ENCODE assay signal across 8 cellular contexts in the genomic region with DNA sequence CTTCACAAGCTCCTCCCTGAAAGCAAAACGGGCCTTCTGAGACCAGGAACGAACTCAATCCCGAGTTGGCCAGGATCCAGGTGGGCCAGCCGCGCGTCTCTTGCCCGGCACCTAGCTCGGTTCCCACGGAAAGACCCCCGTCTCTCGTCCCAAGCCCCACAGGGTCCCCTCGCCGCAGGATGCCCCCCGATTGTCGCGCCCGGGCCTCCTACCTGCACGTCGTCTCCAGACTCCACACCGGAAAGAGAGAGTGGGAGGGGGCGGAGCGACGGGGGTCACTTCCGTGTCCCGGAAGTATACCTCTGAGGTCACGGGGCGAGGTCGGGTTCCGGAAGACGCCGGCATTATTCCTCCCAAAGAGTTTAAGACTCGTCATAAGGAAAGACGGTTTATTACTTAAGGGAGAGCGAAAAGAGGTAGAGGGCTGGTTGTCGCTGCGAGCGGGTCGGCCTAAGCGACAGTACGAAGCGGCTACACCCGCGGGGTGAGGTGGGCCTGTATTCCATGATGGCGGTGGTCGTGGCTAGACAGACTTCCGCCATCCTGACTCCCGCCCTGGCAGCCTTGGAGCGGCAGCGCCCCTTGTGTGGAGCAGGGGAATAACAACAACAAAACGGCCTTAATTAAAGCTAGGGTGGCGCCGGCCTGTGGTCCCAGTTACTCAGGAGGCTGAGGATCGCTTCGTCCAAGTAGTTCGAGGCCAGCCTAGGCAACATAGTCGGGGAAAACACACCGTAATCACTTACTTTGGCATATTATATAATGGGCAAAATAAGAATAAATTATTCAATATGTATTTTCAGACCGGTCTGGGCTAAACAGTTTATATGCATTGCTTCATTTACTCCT. TPM values are rescaled to one million over a fixed set of nuclear protein-coding genes. Genes with fewer than 3 reads are reported as not detected.
A peak's percentile ranks its signal among the peaks of the same experiment; 100 is the strongest.
DNase-seq lines count a peak whose midpoint lies in the region; ATAC-seq and TF ChIP-seq lines count a peak whose summit lies in the region.

A gene (minus strand): TSS at position 249 of the 849 bp plus-strand sequence. CDS start 2,006 bp downstream, outside the sequence.

- ATAC-seq in GM21723 (IDR thresholded peaks at IDR 0.05; ENCODE audit: unreplicated experiment) (peak; percentile 94), naive B cell (ENCODE audit: low read depth in 2 of 2) (peak; percentile 92 to 93)
- ATAC-seq in activated T-cell treated with anti-CD3 and anti-CD28 coated beads, Interleukin-2, amount 50 U/mL, for 4 hours: peak; percentile 91 to 92
- peak; percentile 97 for ATAC-seq in stimulated activated memory B cell treated with anti-CD40 and anti-IgM and Interleukin-4, amounts not matched to agents 10 μg/mL and 1 μg/mL and 100 μg/mL, for 72 hours

- no peaks in the 10 kb centered on the region for H3K9me3 ChIP-seq in esophagus squamous epithelium

- WGBS in esophagus squamous epithelium, 2 donors: 4 to 6% methylated on average over 24 to 43 of the region's 58 CpGs

- peaks cover 41% of the 10 kb centered on the region for H3K36me3 Mint-ChIP-seq in activated T-cell treated with anti-CD3 and anti-CD28 coated beads, Interleukin-2, amount 50 U/mL, for 4 hours (ENCODE audit: insufficient read depth)
- H3K36me3 Mint-ChIP-seq in naive B cell: peaks cover 14 to 23% of the 10 kb centered on the region in 2 donors
- H3K36me3 Mint-ChIP-seq in stimulated activated memory B cell treated with anti-CD40 and anti-IgM and Interleukin-4, amounts not matched to agents 10 μg/mL and 1 μg/mL and 100 μg/mL, for 72 hours: peaks cover 45% of the 10 kb centered on the region

- peaks cover 11 to 40% (median 14%) of the 10 kb centered on the region in 3 donors for H3K4me1 ChIP-seq in esophagus squamous epithelium

- TF ChIP-seq POLR2A in esophagus squamous epithelium (IDR thresholded peaks at IDR 0.05): peak in 3 of 4 donors; percentile 49 to 85 (median 73)

- H3K4me1 Mint-ChIP-seq in activated T-cell treated with anti-CD3 and anti-CD28 coated beads, Interleukin-2, amount 50 U/mL, for 4 hours (ENCODE audit: low read depth): peaks cover 32% of the 10 kb centered on the region
- H3K4me1 Mint-ChIP-seq in naive B cell: peaks cover 23 to 36% (median 31%) of the 10 kb centered on the region in 3 donors
- peaks cover 32% of the 10 kb centered on the region for H3K4me1 Mint-ChIP-seq in stimulated activated memory B cell treated with anti-CD40 and anti-IgM and Interleukin-4, amounts not matched to agents 10 μg/mL and 1 μg/mL and 100 μg/mL, for 72 hours

- intact Hi-C loops in esophagus squamous epithelium (cut with DNase I): no loop called here

- peak within 1 kb of the TSS; percentile 97 to 100 (median 100) for H3K27ac Mint-ChIP-seq in naive B cell
- peak within 1 kb of the TSS; percentile 98 for H3K27ac Mint-ChIP-seq in stimulated activated memory B cell treated with anti-CD40 and anti-IgM and Interleukin-4, amounts not matched to agents 10 μg/mL and 1 μg/mL and 100 μg/mL, for 72 hours

- peak within 1 kb of the TSS; percentile 95 to 98 (median 96) for H3K27ac ChIP-seq in esophagus squamous epithelium

- DNase-seq in DMS79 treated with DMSO at 0.1 percent for 48 hours (lab: John Stamatoyannopoulos, UW): peak; percentile 76
- peak; percentile 56 for DNase-seq in KG1 (lab: John Stamatoyannopoulos, UW)
- DNase-seq in activated T-cell treated with anti-CD3 and anti-CD28 coated beads, Interleukin-2, amount 50 U/mL, for 4 hours: peak; percentile 92
- peak; percentile 62 for DNase-seq in esophagus squamous epithelium (lab: John Stamatoyannopoulos, UW)
- DNase-seq in naive B cell: peak; percentile 96

- no peaks in the 10 kb centered on the region for H3K9me3 Mint-ChIP-seq in activated T-cell treated with anti-CD3 and anti-CD28 coated beads, Interleukin-2, amount 50 U/mL, for 4 hours
- peaks cover 0 to 3% (median 0%) of the 10 kb centered on the region in 7 donors for H3K9me3 Mint-ChIP-seq in naive B cell
- no peaks in the 10 kb centered on the region for H3K9me3 Mint-ChIP-seq in stimulated activated memory B cell treated with anti-CD40 and anti-IgM and Interleukin-4, amounts not matched to agents 10 μg/mL and 1 μg/mL and 100 μg/mL, for 72 hours

- TF ChIP-seq CTCF in esophagus squamous epithelium (IDR thresholded peaks at IDR 0.05): peak; percentile 85 to 96 (median 94)

- peaks cover 2% of the 10 kb centered on the region for H3K27me3 Mint-ChIP-seq in activated T-cell treated with anti-CD3 and anti-CD28 coated beads, Interleukin-2, amount 50 U/mL, for 4 hours (ENCODE audit: low read depth)
- H3K27me3 Mint-ChIP-seq in naive B cell: no peaks in the 10 kb centered on the region
- no peaks in the 10 kb centered on the region for H3K27me3 Mint-ChIP-seq in stimulated activated memory B cell treated with anti-CD40 and anti-IgM and Interleukin-4, amounts not matched to agents 10 μg/mL and 1 μg/mL and 100 μg/mL, for 72 hours

- H3K4me3 ChIP-seq in esophagus squamous epithelium: peak within 1 kb of the TSS; percentile 57 to 83 (median 72)

- peak within 1 kb of the TSS; percentile 98 for H3K4me3 Mint-ChIP-seq in activated T-cell treated with anti-CD3 and anti-CD28 coated beads, Interleukin-2, amount 50 U/mL, for 4 hours
- H3K4me3 Mint-ChIP-seq in naive B cell: peak within 1 kb of the TSS; percentile 89 to 100 (median 98)
- H3K4me3 Mint-ChIP-seq in stimulated activated memory B cell treated with anti-CD40 and anti-IgM and Interleukin-4, amounts not matched to agents 10 μg/mL and 1 μg/mL and 100 μg/mL, for 72 hours: peak within 1 kb of the TSS; percentile 98

- H3K36me3 ChIP-seq in esophagus squamous epithelium: peaks cover 28 to 34% (median 29%) of the 10 kb centered on the region in 3 donors

- H3K27me3 ChIP-seq in esophagus squamous epithelium: no peaks in the 10 kb centered on the region

TF ChIP-seq in PFSK-1, 5 proteins besides CTCF, POLR2A, EP300 and RAD21:
- TF ChIP-seq TAF1 (IDR thresholded peaks at IDR 0.05; ENCODE audit: borderline replicate concordance, insufficient read depth, low read length) (peak; percentile 98), SIN3A (IDR thresholded peaks at IDR 0.05; ENCODE audit: borderline replicate concordance, insufficient read depth, low read length) (0 out of 2 replicates have a peak, but pooled peaks have one; percentile 68), FOXP2 (optimal IDR thresholded peaks at IDR 0.05; ENCODE audit: borderline replicate concordance, extremely low read depth, extremely low read length, insufficient read depth) (peak; percentile 64), POLR2AphosphoS5 (IDR thresholded peaks at IDR 0.05; ENCODE audit: low read depth, low read length) (peak; percentile 95)
- TF ChIP-seq, protein P1, sequence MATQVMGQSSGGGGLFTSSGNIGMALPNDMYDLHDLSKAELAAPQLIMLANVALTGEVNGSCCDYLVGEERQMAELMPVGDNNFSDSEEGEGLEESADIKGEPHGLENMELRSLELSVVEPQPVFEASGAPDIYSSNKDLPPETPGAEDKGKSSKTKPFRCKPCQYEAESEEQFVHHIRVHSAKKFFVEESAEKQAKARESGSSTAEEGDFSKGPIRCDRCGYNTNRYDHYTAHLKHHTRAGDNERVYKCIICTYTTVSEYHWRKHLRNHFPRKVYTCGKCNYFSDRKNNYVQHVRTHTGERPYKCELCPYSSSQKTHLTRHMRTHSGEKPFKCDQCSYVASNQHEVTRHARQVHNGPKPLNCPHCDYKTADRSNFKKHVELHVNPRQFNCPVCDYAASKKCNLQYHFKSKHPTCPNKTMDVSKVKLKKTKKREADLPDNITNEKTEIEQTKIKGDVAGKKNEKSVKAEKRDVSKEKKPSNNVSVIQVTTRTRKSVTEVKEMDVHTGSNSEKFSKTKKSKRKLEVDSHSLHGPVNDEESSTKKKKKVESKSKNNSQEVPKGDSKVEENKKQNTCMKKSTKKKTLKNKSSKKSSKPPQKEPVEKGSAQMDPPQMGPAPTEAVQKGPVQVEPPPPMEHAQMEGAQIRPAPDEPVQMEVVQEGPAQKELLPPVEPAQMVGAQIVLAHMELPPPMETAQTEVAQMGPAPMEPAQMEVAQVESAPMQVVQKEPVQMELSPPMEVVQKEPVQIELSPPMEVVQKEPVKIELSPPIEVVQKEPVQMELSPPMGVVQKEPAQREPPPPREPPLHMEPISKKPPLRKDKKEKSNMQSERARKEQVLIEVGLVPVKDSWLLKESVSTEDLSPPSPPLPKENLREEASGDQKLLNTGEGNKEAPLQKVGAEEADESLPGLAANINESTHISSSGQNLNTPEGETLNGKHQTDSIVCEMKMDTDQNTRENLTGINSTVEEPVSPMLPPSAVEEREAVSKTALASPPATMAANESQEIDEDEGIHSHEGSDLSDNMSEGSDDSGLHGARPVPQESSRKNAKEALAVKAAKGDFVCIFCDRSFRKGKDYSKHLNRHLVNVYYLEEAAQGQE (IDR thresholded peaks at IDR 0.05; ENCODE audit: insufficient read depth in 1 of 2, low read depth in 2 of 2, low read length in 2 of 2): peak; percentile 22 to 69; a peak in 2 of 4 replicates

RNA-seq across cellular contexts. Expression of the gene that starts here (rescaled TPM):
- polyA plus RNA-seq in PFSK-1 (2012; ENCODE audit: insufficient read length, low read depth): 3,021 TPM
- total RNA-seq in activated T-cell treated with anti-CD3 and anti-CD28 coated beads, Interleukin-2, amount 50 U/mL, for 4 hours: 1,000 to 10,000 TPM; 2,955 to 3,473 (median 3,075) TPM
- 1,000 to 10,000 TPM; 1,098 to 4,026 (median 2,484) TPM for total RNA-seq in esophagus squamous epithelium
- 1,000 to 10,000 TPM; 4,594 to 6,671 (median 5,653) TPM for polyA plus RNA-seq in naive B cell (ENCODE audit: low read depth in 6 of 6)

Comparison
In these comparisons a context has a peak if more than half of its experiments do, and no peak if none do; other contexts are left out.
1. Peak in every context shown above with its lines: DNase-seq, ATAC-seq, H3K4me3 ChIP-seq and H3K27ac ChIP-seq.